7 cellular contexts compared by ENCODE assay signal in the genomic region with DNA sequence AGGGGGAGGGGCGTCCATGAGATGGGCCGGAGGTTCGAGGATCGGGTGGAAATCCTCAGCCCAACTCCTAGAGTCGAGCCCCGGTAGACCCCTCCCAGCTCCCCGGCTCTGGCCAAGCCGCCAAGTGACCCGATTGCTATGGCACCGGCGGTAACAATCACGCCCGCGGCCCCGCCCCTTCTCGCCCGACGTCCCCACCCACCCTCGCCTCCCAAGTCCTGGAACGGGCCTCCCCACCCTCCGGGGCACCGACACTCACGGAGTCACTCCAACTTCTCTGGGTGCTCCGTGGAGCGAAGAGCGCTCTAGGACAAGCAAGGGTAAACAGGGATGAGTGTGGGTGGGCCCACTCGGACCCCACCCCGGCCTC. TPM values are rescaled to one million over a fixed set of nuclear protein-coding genes. Genes with fewer than 3 reads are reported as not detected.
DNase-seq lines count a peak whose midpoint lies in the region; ATAC-seq and TF ChIP-seq lines count a peak whose summit lies in the region.

SPACA9 (plus strand) TSS at position 204 of the 370 bp plus-strand sequence. CDS start 5,050 bp downstream, outside the sequence.

- DNase-seq in GM06990 (ENCODE audit: extremely low read depth, insufficient read length) = peak; percentile 27
- peak; percentile 55 for DNase-seq in NCI-H345 (lab: John Stamatoyannopoulos, UW)
- DNase-seq in activated T-helper 9 cell treated with anti-CD3 and anti-CD28 coated beads, Interleukin-2, amount 50 U/mL, for 16 hours (ENCODE audit: low read depth) = peak; percentile 5
- peak; percentile 46 for DNase-seq in fibroblast of the conjunctiva (ENCODE audit: low read depth)
- peak; percentile 68 for DNase-seq in nephron progenitor cell
- DNase-seq in type B pancreatic cell (ENCODE audit: extremely low spot score, unreplicated experiment) = no peak

- H3K27me3 ChIP-seq in GM06990 (replicated peaks; ENCODE audit: control insufficient read depth, insufficient read depth, low read length) = no peaks in the 10 kb centered on the region

- H3K9me3 Mint-ChIP-seq in nephron progenitor cell (no peaks in the 10 kb centered on the region), type B pancreatic cell (no peaks in the 10 kb centered on the region)

- TF ChIP-seq CTCF in GM06990 (IDR thresholded peaks at IDR 0.05; ENCODE audit: insufficient read depth, low read length, poor library complexity, severe bottlenecking) (no peak), nephron progenitor cell (IDR thresholded peaks at IDR 0.05) (no peak), type B pancreatic cell (conservative IDR thresholded peaks at IDR 0.05) (no peak)

- no peaks in the 10 kb centered on the region for H3K36me3 ChIP-seq in GM06990 (ENCODE audit: control insufficient read depth, insufficient read depth, low read length)

- H3K4me3 Mint-ChIP-seq in nephron progenitor cell (peak within 1 kb of the TSS; percentile 83), type B pancreatic cell (peak within 1 kb of the TSS; percentile 85)

- H3K4me1 Mint-ChIP-seq in nephron progenitor cell (peaks cover 28% of the 10 kb centered on the region), type B pancreatic cell (ENCODE audit: unreplicated experiment) (peaks cover 10% of the 10 kb centered on the region)

- H3K27ac Mint-ChIP-seq in nephron progenitor cell = peak within 1 kb of the TSS; percentile 32
- peak within 1 kb of the TSS; percentile 77 for H3K27ac Mint-ChIP-seq in type B pancreatic cell

- H3K36me3 Mint-ChIP-seq in nephron progenitor cell (ENCODE audit: low read depth) (no peaks in the 10 kb centered on the region), type B pancreatic cell (no peaks in the 10 kb centered on the region)

- peaks cover 31% of the 10 kb centered on the region for H3K27me3 Mint-ChIP-seq in nephron progenitor cell (ENCODE audit: low read depth, poor library complexity)
- H3K27me3 Mint-ChIP-seq in type B pancreatic cell = no peaks in the 10 kb centered on the region

- no peak for ATAC-seq in HG02759 (IDR thresholded peaks at IDR 0.05; ENCODE audit: unreplicated experiment)

- H3K4me3 ChIP-seq in GM06990 (replicated peaks; ENCODE audit: low read depth, low read length) = peak within 1 kb of the TSS; percentile 96

RNA-seq across cellular contexts. Expression of gene SPACA9, which starts in this region (rescaled TPM):
- 5.2 and 8.3 TPM in 2 replicates for total RNA-seq in type B pancreatic cell (ENCODE audit: low replicate concordance)
